ENCODE assay signal across 34 cellular contexts in genomic region chr3:39466988-39467387, GRCh38. TPM values are rescaled to one million over a fixed set of nuclear protein-coding genes. Genes with fewer than 3 reads are reported as not detected.
"Had no signal": no experiment of that assay in that cellular context is flagged by ENCODE, and none has a peak within 500 bp of the region (broad histone marks: within the 10 kb centered on the region; RNA-seq: fewer than 3 reads in every experiment).

No MANE protein-coding gene starts in this region.

- H3K27ac Mint-ChIP-seq: activated CD4-positive, alpha-beta T cell treated with anti-CD3 and anti-CD28 coated beads, Interleukin-2, amount 10 ng/mL, durations not matched to agents 24 days and 14 days; activated CD8-positive, alpha-beta T cell treated with anti-CD3 and anti-CD28 coated beads, Interleukin-2, amount 10 ng/mL, durations not matched to agents 7 days and 5 days; activated naive CD4-positive, alpha-beta T cell treated with anti-CD3 and anti-CD28 coated beads, Interleukin-2, amount 50 U/mL, for 24 hours; activated naive CD8-positive, alpha-beta T cell treated with anti-CD3 and anti-CD28 coated beads, Interleukin-2, amount 10 ng/mL, durations not matched to agents 7 days and 5 days; activated T-cell treated with anti-CD3 and anti-CD28 coated beads, Interleukin-2, amount 50 U/mL, for 24 hours; activated T-helper 2 cell treated with anti-CD3 and anti-CD28 coated beads, Interferon-gamma antibody, Interleukin-2, Interleukin-4, amounts not matched to agents 10 μg/mL and 5 μg/mL and 100 μg/mL, durations not matched to agents 14 hours and 24 hours and 36 hours; brain; T-helper 1 cell treated with Interleukin-12 subunit alpha and Interleukin-12 subunit beta and Interleukin-4 antibody, amounts not matched to agents 30 μg/mL and 1 μg/mL, for 36 hours; T-helper 2 cell treated with Interferon-gamma antibody and Interleukin-4, amounts not matched to agents 5 μg/mL and 100 μg/mL, for 36 hours had no signal

- H3K4me2 ChIP-seq: SK-N-SH had no signal

- H3K4me1 ChIP-seq: Peyer's patch, SJSA1 had no signal

- H3K4me3 ChIP-seq: Peyer's patch, SJSA1 had no signal

- H3K4me1 Mint-ChIP-seq: activated CD4-positive, alpha-beta T cell treated with anti-CD3 and anti-CD28 coated beads, Interleukin-2, amount 10 ng/mL, durations not matched to agents 24 days and 14 days; activated naive CD4-positive, alpha-beta T cell treated with anti-CD3 and anti-CD28 coated beads, Interleukin-2, amount 50 U/mL, for 24 hours; activated naive CD8-positive, alpha-beta T cell treated with anti-CD3 and anti-CD28 coated beads, Interleukin-2, amount 10 ng/mL, durations not matched to agents 7 days and 5 days; brain had no signal

- H3K4me3 Mint-ChIP-seq: activated CD4-positive, alpha-beta T cell treated with anti-CD3 and anti-CD28 coated beads, Interleukin-2, amount 10 ng/mL, durations not matched to agents 24 days and 14 days; activated CD8-positive, alpha-beta T cell treated with anti-CD3 and anti-CD28 coated beads, Interleukin-2, amount 10 ng/mL, durations not matched to agents 7 days and 5 days; activated naive CD4-positive, alpha-beta T cell treated with anti-CD3 and anti-CD28 coated beads, Interleukin-2, amount 50 U/mL, for 24 hours; activated naive CD8-positive, alpha-beta T cell treated with anti-CD3 and anti-CD28 coated beads, Interleukin-2, amount 10 ng/mL, durations not matched to agents 7 days and 5 days; activated T-cell treated with anti-CD3 and anti-CD28 coated beads, Interleukin-2, amount 50 U/mL, for 24 hours; T-helper 1 cell treated with Interleukin-12 subunit alpha and Interleukin-12 subunit beta and Interleukin-4 antibody, amounts not matched to agents 30 μg/mL and 1 μg/mL, for 36 hours; T-helper 2 cell treated with Interferon-gamma antibody and Interleukin-4, amounts not matched to agents 5 μg/mL and 100 μg/mL, for 36 hours had no signal

- ATAC-seq: activated CD8-positive, alpha-beta T cell treated with anti-CD3 and anti-CD28 coated beads, Interleukin-2, amount 10 ng/mL, durations not matched to agents 7 days and 5 days; PC-3 had no signal

- FAIRE-seq: bronchial epithelial cell, TTC549 had no signal

- H3K36me3 Mint-ChIP-seq: activated naive CD4-positive, alpha-beta T cell treated with anti-CD3 and anti-CD28 coated beads, Interleukin-2, amount 50 U/mL, for 24 hours; activated naive CD8-positive, alpha-beta T cell treated with anti-CD3 and anti-CD28 coated beads, Interleukin-2, amount 10 ng/mL, durations not matched to agents 7 days and 5 days; brain had no signal

- H3K9ac ChIP-seq: SK-N-SH had no signal

- H3K9me2 ChIP-seq: SK-N-SH had no signal

- H3K9me3 Mint-ChIP-seq: activated CD4-positive, alpha-beta T cell treated with anti-CD3 and anti-CD28 coated beads, Interleukin-2, amount 10 ng/mL, durations not matched to agents 24 days and 14 days; activated naive CD4-positive, alpha-beta T cell treated with anti-CD3 and anti-CD28 coated beads, Interleukin-2, amount 50 U/mL, for 24 hours; activated naive CD8-positive, alpha-beta T cell treated with anti-CD3 and anti-CD28 coated beads, Interleukin-2, amount 10 ng/mL, durations not matched to agents 7 days and 5 days; activated T-cell treated with anti-CD3 and anti-CD28 coated beads, Interleukin-2, amount 50 U/mL, for 24 hours; activated T-helper 2 cell treated with anti-CD3 and anti-CD28 coated beads, Interferon-gamma antibody, Interleukin-2, Interleukin-4, amounts not matched to agents 10 μg/mL and 5 μg/mL and 100 μg/mL, durations not matched to agents 14 hours and 24 hours and 36 hours; brain; T-helper 1 cell treated with Interleukin-12 subunit alpha and Interleukin-12 subunit beta and Interleukin-4 antibody, amounts not matched to agents 30 μg/mL and 1 μg/mL, for 36 hours; T-helper 2 cell treated with Interferon-gamma antibody and Interleukin-4, amounts not matched to agents 5 μg/mL and 100 μg/mL, for 36 hours had no signal

- H3K36me3 ChIP-seq: Peyer's patch, SJSA1 had no signal

- H3K9me3 ChIP-seq: Peyer's patch, SJSA1, SK-N-SH had no signal

- H3K27me3 ChIP-seq: Peyer's patch, SJSA1 had no signal

- DNase-seq: activated CD4-positive, alpha-beta T cell treated with anti-CD3 and anti-CD28 coated beads, Interleukin-2, amount 10 ng/mL, durations not matched to agents 24 days and 14 days; activated CD4-positive, alpha-beta T cell treated with anti-CD3 and anti-CD28 coated beads, Interleukin-2, amount 50 U/mL, for 48 hours; activated CD8-positive, alpha-beta T cell treated with anti-CD3 and anti-CD28 coated beads, Interleukin-2, amount 10 ng/mL, durations not matched to agents 7 days and 5 days; activated gamma-delta T cell; activated naive CD4-positive, alpha-beta T cell treated with Interleukin-2 at 50 U/mL for 16 hours; activated naive CD8-positive, alpha-beta T cell treated with anti-CD3 and anti-CD28 coated beads, Interleukin-2, amount 10 ng/mL, durations not matched to agents 7 days and 5 days; activated T-cell treated with anti-CD3 and anti-CD28 coated beads, Interleukin-2, amount 50 U/mL, for 24 hours; central memory CD4-positive, alpha-beta T cell; NCI-H1092 treated with DMSO at 0.1 percent for 48 hours; NCI-H1417; NCI-H146; NCI-H187; NCI-H2029 treated with DMSO at 0.1 percent for 48 hours; NCI-H2107; NCI-H2171; NCI-H510A; NCI-H526; NCI-H748 treated with DMSO at 0.1 percent for 48 hours; NK-92 treated with Interleukin-12 subunit alpha and Interleukin-12 subunit beta, amount 100 ng/mL, for 24 hours; PC-3; Peyer's patch; RPMI8226; SHP77 treated with DMSO at 0.1 percent for 48 hours; SK-N-SH had no signal

- H3K27ac ChIP-seq: Peyer's patch, SJSA1 had no signal

RNA-seq across cellular contexts. Expression of gene MOBP, which starts 0.5 kb away (rescaled TPM):
- total RNA-seq: activated CD4-positive, alpha-beta T cell treated with anti-CD3 and anti-CD28 coated beads, Interleukin-2, amount 10 ng/mL, durations not matched to agents 24 days and 14 days; activated CD8-positive, alpha-beta T cell treated with anti-CD3 and anti-CD28 coated beads, Interleukin-2, amount 10 ng/mL, durations not matched to agents 7 days and 5 days; activated naive CD8-positive, alpha-beta T cell treated with anti-CD3 and anti-CD28 coated beads, Interleukin-2, amount 10 ng/mL, durations not matched to agents 7 days and 5 days; activated T-helper 2 cell treated with anti-CD3 and anti-CD28 coated beads, Interferon-gamma antibody, Interleukin-2, Interleukin-4, amounts not matched to agents 10 μg/mL and 5 μg/mL and 100 μg/mL, durations not matched to agents 14 hours and 24 hours and 36 hours; bronchial epithelial cell; LHCN-M2; M059J; PC-3; Peyer's patch; SJSA1 had no signal
- polyA plus RNA-seq: SK-N-SH had no signal
